Comparison of ENCODE assay signal across 12 cellular contexts in genomic region chr4:109978704-109979103, GRCh38.
DNase-seq lines count a peak whose midpoint lies in the region; ATAC-seq, FAIRE-seq and TF ChIP-seq lines count a peak whose summit lies in the region.
"Had no signal": no experiment of that assay in that cellular context is flagged by ENCODE, and none has a peak within 500 bp of the region (broad histone marks: within the 10 kb centered on the region; RNA-seq: fewer than 3 reads in every experiment).

No MANE protein-coding gene starts in this region.

- no peak overlapping the region for H3K4me2 ChIP-seq in Loucy (ENCODE audit: low read depth, low read length, poor library complexity, severe bottlenecking)
- no peak overlapping the region for H3K4me2 ChIP-seq in GM12878 (ENCODE audit: control insufficient read depth, insufficient read depth)
- peak overlapping the region; percentile 36 for H3K4me2 ChIP-seq in neural progenitor cell

- H3K36me3 Mint-ChIP-seq in neural progenitor cell: no peaks in the 10 kb centered on the region
- H3K36me3 Mint-ChIP-seq: stimulated activated effector memory CD8-positive, alpha-beta T cell treated with anti-CD3 and anti-CD28 coated beads, Interleukin-12 subunit alpha, Interleukin-12 subunit beta, amount 100 ng/mL, for 72 hours had no signal

- H3K27me3 ChIP-seq in Loucy (ENCODE audit: insufficient read depth, low read length, poor library complexity, severe bottlenecking): no peaks in the 10 kb centered on the region
- peaks cover 2 to 3% of the 10 kb centered on the region in 2 experiments; a peak in 3 of 4 replicates for H3K27me3 ChIP-seq in GM12878 (replicated peaks in 1 of 2; ENCODE audit: control insufficient read depth in 2 of 2, insufficient read depth in 2 of 2, low read length in 1 of 2)
- H3K27me3 ChIP-seq in neural progenitor cell: no peaks in the 10 kb centered on the region
- H3K27me3 ChIP-seq in gastrocnemius medialis: no peaks in the 10 kb centered on the region
- H3K27me3 ChIP-seq: ovary had no signal

- in situ Hi-C loops in GM12878 (cut with MboI): loop anchor here (5.0 kb wide), 1 partner anchor 551 kb away; no protein-coding TSS in a partner anchor
- in situ Hi-C loops in gastrocnemius medialis (cut with MboI; ENCODE audit: low sequenced_read_pairs in 4 of 4): loop anchor here (10.0 to 25.0 kb wide), 2 partner anchors 554 to 566 kb away; no protein-coding TSS in a partner anchor

- H3K27ac ChIP-seq in GM12878 (ENCODE audit: control insufficient read depth, insufficient read depth) (no peak overlapping the region), neural progenitor cell (peak overlapping the region; percentile 49), gastrocnemius medialis (no peak overlapping the region)
- H3K27ac ChIP-seq: ovary, tibial artery had no signal

- no peaks in the 10 kb centered on the region for H3K27me3 Mint-ChIP-seq in neural progenitor cell (ENCODE audit: insufficient read depth, low read depth)

- H3K36me3 ChIP-seq in Loucy (ENCODE audit: insufficient read depth, low read length) (no peaks in the 10 kb centered on the region), GM12878 (ENCODE audit: control insufficient read depth in 2 of 2, insufficient read depth in 2 of 2, low read length in 1 of 2) (no peaks in the 10 kb centered on the region), neural progenitor cell (no peaks in the 10 kb centered on the region), gastrocnemius medialis (peaks cover 0 to 23% of the 10 kb centered on the region in 2 donors)
- H3K36me3 ChIP-seq: ovary, tibial artery had no signal

- CTCF ChIA-PET in GM12878 (lab: Yijun Ruan, JAX): interaction anchor here (0.7 to 3.6 kb wide), 24 partner anchors 9 to 560 kb away, joined by 3 to 19 read pairs (median 4); partner anchors contain the start of gene CFI

- SMC1A ChIA-PET in GM12878 (lab: Charles Lee; ENCODE audit: uncharacterized antibody, unreplicated experiment): interaction anchor here (0.6 to 2.2 kb wide), 7 partner anchors 16 to 558 kb away, joined by 3 to 7 read pairs (median 4); partner anchors contain the start of gene RRH

- H3K4me1 ChIP-seq in Loucy (ENCODE audit: insufficient read depth, low read length, poor library complexity, severe bottlenecking) (no peaks in the 10 kb centered on the region), GM12878 (ENCODE audit: control insufficient read depth, insufficient read depth, low read length) (no peaks in the 10 kb centered on the region), neural progenitor cell (peaks cover 12% of the 10 kb centered on the region), gastrocnemius medialis (no peaks in the 10 kb centered on the region)
- H3K4me1 ChIP-seq: tibial artery had no signal

- no peaks in the 10 kb centered on the region for H3K79me2 ChIP-seq in Loucy (ENCODE audit: insufficient read depth, low read length)
- H3K79me2 ChIP-seq in GM12878 (ENCODE audit: control insufficient read depth, insufficient read depth, low read length): no peaks in the 10 kb centered on the region
- H3K79me2 ChIP-seq in neural progenitor cell (ENCODE audit: low read depth): no peaks in the 10 kb centered on the region

- peak; percentile 36 for TF ChIP-seq CTCF in GM12873 (IDR thresholded peaks at IDR 0.05; ENCODE audit: insufficient read depth, low read depth, low read length, missing control alignments)
- peak; percentile 56; the same call in 1 of the 2 replicates for TF ChIP-seq CTCF in Loucy (conservative IDR thresholded peaks at IDR 0.05; ENCODE audit: low read length)
- no peak for TF ChIP-seq CTCF in GM12878 (IDR thresholded peaks at IDR 0.05 in 2 of 3, conservative IDR thresholded peaks at IDR 0.05 in 1 of 3; ENCODE audit: control insufficient read depth in 2 of 3, extremely low read depth in 1 of 3, insufficient read depth in 1 of 3, low read depth in 3 of 3, low read length in 3 of 3)
- TF ChIP-seq CTCF in neural progenitor cell (IDR thresholded peaks at IDR 0.05): peak; percentile 43
- TF ChIP-seq CTCF in gastrocnemius medialis (IDR thresholded peaks at IDR 0.05 in 4 of 5, conservative IDR thresholded peaks at IDR 0.05 in 1 of 5): no peak

- FAIRE-seq in GM12878 (lab: Jason Lieb, UNC): peak; percentile 88

- no peak overlapping the region for H3K27ac Mint-ChIP-seq in neural progenitor cell
- H3K27ac Mint-ChIP-seq: stimulated activated effector memory CD8-positive, alpha-beta T cell treated with anti-CD3 and anti-CD28 coated beads, Interleukin-12 subunit alpha, Interleukin-12 subunit beta, amount 100 ng/mL, for 72 hours had no signal

- no TSS peak for BruUV-seq in GM12878 (replicated peaks; lab: Mats Ljungman, UMichigan)

- TF ChIP-seq EP300 in GM12878 (IDR thresholded peaks at IDR 0.05; ENCODE audit: borderline replicate concordance in 1 of 2, control insufficient read depth in 1 of 2, low read depth in 2 of 2, low read length in 2 of 2): no peak

- POLR2A ChIA-PET in GM12878 (lab: Charles Lee): no interaction called here

- no peak for TF ChIP-seq POLR2A in GM12878 (IDR thresholded peaks at IDR 0.05; ENCODE audit: low read depth, low read length)
- no peak for TF ChIP-seq POLR2A in gastrocnemius medialis (IDR thresholded peaks at IDR 0.05)

- no peaks in the 10 kb centered on the region for H3K9me3 Mint-ChIP-seq in neural progenitor cell
- H3K9me3 Mint-ChIP-seq: stimulated activated effector memory CD8-positive, alpha-beta T cell treated with anti-CD3 and anti-CD28 coated beads, Interleukin-12 subunit alpha, Interleukin-12 subunit beta, amount 100 ng/mL, for 72 hours had no signal

- H3K9me3 ChIP-seq in Loucy (ENCODE audit: insufficient read depth, low read depth, low read length): no peaks in the 10 kb centered on the region
- no peaks in the 10 kb centered on the region for H3K9me3 ChIP-seq in GM12878 (replicated peaks; ENCODE audit: control insufficient read depth, insufficient read depth, low read length)
- no peaks in the 10 kb centered on the region for H3K9me3 ChIP-seq in neural progenitor cell (ENCODE audit: low read depth)
- no peaks in the 10 kb centered on the region for H3K9me3 ChIP-seq in gastrocnemius medialis
- H3K9me3 ChIP-seq: mucosa of descending colon, ovary, tibial artery had no signal

- ATAC-seq in GM12878 (peak; percentile 64), gastrocnemius medialis (no peak)
- ATAC-seq: mucosa of descending colon; stimulated activated effector memory CD8-positive, alpha-beta T cell treated with anti-CD3 and anti-CD28 coated beads, Interleukin-12 subunit alpha, Interleukin-12 subunit beta, amount 100 ng/mL, for 72 hours had no signal

- intact Hi-C loops in GM12878 (cut with micrococcal nuclease; ENCODE audit: unreplicated experiment) (loop anchor here (1.0 to 10.0 kb wide), 4 partner anchors 144 to 556 kb away; partner anchors contain the start of genes CASP6 and MCUB), gastrocnemius medialis (cut with DNase I; ENCODE audit: low total_unique reads) (loop anchor here (5.0 kb wide), 2 partner anchors 161 to 556 kb away; partner anchors contain the start of gene GAR1)

- TF ChIP-seq RAD21 in GM12878 (IDR thresholded peaks at IDR 0.05; ENCODE audit: insufficient read depth, low read depth, low read length): no peak

- H3K4me1 Mint-ChIP-seq in neural progenitor cell: no peaks in the 10 kb centered on the region
- H3K4me1 Mint-ChIP-seq: stimulated activated effector memory CD8-positive, alpha-beta T cell treated with anti-CD3 and anti-CD28 coated beads, Interleukin-12 subunit alpha, Interleukin-12 subunit beta, amount 100 ng/mL, for 72 hours had no signal

- H3K4me3 Mint-ChIP-seq in neural progenitor cell: no peak overlapping the region
- H3K4me3 Mint-ChIP-seq: stimulated activated effector memory CD8-positive, alpha-beta T cell treated with anti-CD3 and anti-CD28 coated beads, Interleukin-12 subunit alpha, Interleukin-12 subunit beta, amount 100 ng/mL, for 72 hours had no signal

- no peaks in the 10 kb centered on the region for H3K9me2 ChIP-seq in Loucy (replicated peaks; ENCODE audit: low read depth, low read length)

- DNase-seq in GM12878 (ENCODE audit: low read depth, low spot score): no peak
- DNase-seq in neural progenitor cell (ENCODE audit: low spot score): peak; percentile 58
- DNase-seq in gastrocnemius medialis: no peak
- no peak for DNase-seq in NCI-H2081 (lab: John Stamatoyannopoulos, UW)
- DNase-seq in T-helper 1 cell: no peak
- DNase-seq: mucosa of descending colon, NCI-H187, ovary, tibial artery had no signal

- WGBS in GM12878 (ENCODE audit: insufficient coverage, insufficient replicate concordance, low lambda C conversion rate, missing lambda C conversion rate): 28% methylated on average over 3 of the region's 3 CpGs

- H3K4me3 ChIP-seq in Loucy (ENCODE audit: low read length, poor library complexity, severe bottlenecking) (no peak overlapping the region), GM12878 (no peak overlapping the region), neural progenitor cell (no peak overlapping the region), gastrocnemius medialis (no peak overlapping the region)
- H3K4me3 ChIP-seq: mucosa of descending colon, ovary, tibial artery had no signal

- RAD21 ChIA-PET in GM12878 (lab: Charles Lee; ENCODE audit: unreplicated experiment): interaction anchor here (0.6 to 1.5 kb wide), 4 partner anchors 175 to 560 kb away, joined by 3 to 5 read pairs (median 3); no protein-coding TSS in a partner anchor

- no peaks in the 10 kb centered on the region for H4K20me1 ChIP-seq in Loucy (ENCODE audit: insufficient read depth, low read length, poor library complexity, severe bottlenecking)
- H4K20me1 ChIP-seq in GM12878 (ENCODE audit: control insufficient read depth, insufficient read depth): no peaks in the 10 kb centered on the region
- H4K20me1 ChIP-seq in neural progenitor cell (ENCODE audit: low read depth): no peaks in the 10 kb centered on the region

- H3K9ac ChIP-seq in Loucy (ENCODE audit: low read depth, low read length, poor library complexity, severe bottlenecking): no peak overlapping the region
- no peak overlapping the region for H3K9ac ChIP-seq in GM12878 (ENCODE audit: control insufficient read depth, insufficient read depth, low read length)
- no peak overlapping the region for H3K9ac ChIP-seq in neural progenitor cell

- H2AFZ ChIP-seq in Loucy (ENCODE audit: low read length): peak overlapping the region; percentile 48; the same call in 1 of the 2 replicates
- no peak overlapping the region for H2AFZ ChIP-seq in GM12878 (ENCODE audit: control insufficient read depth, low read depth, low read length)
- no peak overlapping the region for H2AFZ ChIP-seq in neural progenitor cell (replicated peaks)

- no peaks in the 10 kb centered on the region for H3F3A ChIP-seq in Loucy (ENCODE audit: low read depth)
- no peaks in the 10 kb centered on the region for H3F3A ChIP-seq in neural progenitor cell (ENCODE audit: low read depth)

TF ChIP-seq in GM12878, 131 proteins besides CTCF, POLR2A, EP300 and RAD21 (continues in another document):
- TF ChIP-seq KDM1A (IDR thresholded peaks at IDR 0.05; ENCODE audit: borderline replicate concordance) (no peak), POLR2AphosphoS2 (IDR thresholded peaks at IDR 0.05; ENCODE audit: low read depth, low read length) (no peak)

Comparison
In these comparisons a context has a peak if more than half of its experiments do, and no peak if none do; other contexts are left out.
1. CTCF ChIP-seq: peak in GM12873 (single experiment), Loucy (single experiment) and neural progenitor cell (single experiment); none in GM12878 (0 of 3) and gastrocnemius medialis (0 of 5).